ENCODE assay signal across 14 cellular contexts in the genomic region with DNA sequence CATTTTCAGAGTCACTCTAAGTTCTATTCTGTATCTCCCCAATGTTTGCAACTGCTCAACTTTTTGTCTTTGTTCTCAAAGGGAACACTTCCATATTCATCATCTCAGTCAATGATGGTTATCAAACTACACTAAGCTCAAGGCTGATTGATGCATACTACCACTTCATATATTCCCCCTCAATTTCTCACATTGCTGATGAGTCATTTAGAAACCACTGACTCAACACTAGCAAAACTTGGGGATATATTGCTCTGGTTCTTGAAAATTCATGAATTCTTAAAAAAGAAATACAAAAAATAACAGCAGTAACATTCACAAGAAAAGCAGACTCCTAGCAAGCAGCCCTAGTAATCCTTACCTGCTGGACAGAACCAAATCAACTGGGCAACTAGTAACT. TPM values are rescaled to one million over a fixed set of nuclear protein-coding genes. Genes with fewer than 3 reads are reported as not detected.
A peak's percentile ranks its signal among the peaks of the same experiment; 100 is the strongest.
DNase-seq lines count a peak whose midpoint lies in the region; ATAC-seq and TF ChIP-seq lines count a peak whose summit lies in the region.
"Had no signal": no experiment of that assay in that cellular context is flagged by ENCODE, and none has a peak within 500 bp of the region (broad histone marks: within the 10 kb centered on the region; RNA-seq: fewer than 3 reads in every experiment).

No MANE protein-coding gene starts in this region.

- peaks cover 29% of the 10 kb centered on the region for H3K9me3 Mint-ChIP-seq in activated T-helper 2 cell treated with anti-CD3 and anti-CD28 coated beads, Interferon-gamma antibody, Interleukin-2, Interleukin-4, amounts not matched to agents 10 μg/mL and 5 μg/mL and 100 μg/mL, durations not matched to agents 14 hours and 24 hours and 36 hours
- peaks cover 6% of the 10 kb centered on the region for H3K9me3 Mint-ChIP-seq in type B pancreatic cell

- H3K4me3 ChIP-seq in upper lobe of right lung: no peak overlapping the region
- H3K4me3 ChIP-seq: transverse colon had no signal

- intact Hi-C loops in activated T-helper 2 cell treated with anti-CD3 and anti-CD28 coated beads, Interferon-gamma antibody, Interleukin-2, Interleukin-4, amounts not matched to agents 10 μg/mL and 5 μg/mL and 100 μg/mL, durations not matched to agents 14 hours and 24 hours and 36 hours (cut with micrococcal nuclease): loop anchor here (1.0 to 10.0 kb wide), 4 partner anchors 37 to 1296 kb away; partner anchors contain the start of genes ABHD17B, ANXA1 and C9orf85
- intact Hi-C loops in upper lobe of right lung (cut with DNase I): no loop called here

- ATAC-seq in GM19438 (IDR thresholded peaks at IDR 0.05; ENCODE audit: low read depth, unreplicated experiment) (peak; percentile 66), HG03103 (IDR thresholded peaks at IDR 0.05; ENCODE audit: low read depth, unreplicated experiment) (peak; percentile 79), upper lobe of right lung (no peak)
- ATAC-seq: gastrocnemius medialis, T-helper 17 cell had no signal

- no peaks in the 10 kb centered on the region for H3K27me3 ChIP-seq in upper lobe of right lung
- H3K27me3 ChIP-seq: gastrocnemius medialis, transverse colon had no signal

- H3K27me3 Mint-ChIP-seq in activated T-helper 2 cell treated with anti-CD3 and anti-CD28 coated beads, Interferon-gamma antibody, Interleukin-2, Interleukin-4, amounts not matched to agents 10 μg/mL and 5 μg/mL and 100 μg/mL, durations not matched to agents 14 hours and 24 hours and 36 hours (ENCODE audit: low read depth): no peaks in the 10 kb centered on the region
- no peaks in the 10 kb centered on the region for H3K27me3 Mint-ChIP-seq in type B pancreatic cell
- H3K27me3 Mint-ChIP-seq: T-helper 17 cell had no signal

- H3K9me3 ChIP-seq in upper lobe of right lung: peaks cover 14% of the 10 kb centered on the region
- H3K9me3 ChIP-seq: gastrocnemius medialis had no signal

- TF ChIP-seq CTCF in GM10266 (IDR thresholded peaks at IDR 0.05; ENCODE audit: control insufficient read depth, insufficient read depth, low read depth, missing control alignments) (no peak), upper lobe of right lung (IDR thresholded peaks at IDR 0.05) (no peak), type B pancreatic cell (conservative IDR thresholded peaks at IDR 0.05) (no peak)

- H3K27ac Mint-ChIP-seq in activated T-helper 2 cell treated with anti-CD3 and anti-CD28 coated beads, Interferon-gamma antibody, Interleukin-2, Interleukin-4, amounts not matched to agents 10 μg/mL and 5 μg/mL and 100 μg/mL, durations not matched to agents 14 hours and 24 hours and 36 hours: peak overlapping the region; percentile 44
- no peak overlapping the region for H3K27ac Mint-ChIP-seq in type B pancreatic cell
- H3K27ac Mint-ChIP-seq: T-helper 17 cell had no signal

- H3K4me1 Mint-ChIP-seq in activated T-helper 2 cell treated with anti-CD3 and anti-CD28 coated beads, Interferon-gamma antibody, Interleukin-2, Interleukin-4, amounts not matched to agents 10 μg/mL and 5 μg/mL and 100 μg/mL, durations not matched to agents 14 hours and 24 hours and 36 hours (ENCODE audit: low read depth): peaks cover 29% of the 10 kb centered on the region
- no peaks in the 10 kb centered on the region for H3K4me1 Mint-ChIP-seq in type B pancreatic cell (ENCODE audit: unreplicated experiment)
- H3K4me1 Mint-ChIP-seq: T-helper 17 cell had no signal

- no peaks in the 10 kb centered on the region for H3K36me3 ChIP-seq in upper lobe of right lung

- no peak overlapping the region for H3K27ac ChIP-seq in upper lobe of right lung
- H3K27ac ChIP-seq: C4-2B, gastrocnemius medialis, transverse colon had no signal

- DNase-seq in GM10266 (ENCODE audit: extremely low spot score) (peak; percentile 11), upper lobe of right lung (no peak), type B pancreatic cell (ENCODE audit: extremely low spot score, unreplicated experiment) (no peak), SKM-1 treated with dmso at 0.1 percent for 144 hours (lab: John Stamatoyannopoulos, UW; ENCODE audit: unreplicated experiment) (no peak), NCI-H2196 (lab: John Stamatoyannopoulos, UW; ENCODE audit: unreplicated experiment) (no peak)
- no peak for DNase-seq in activated T-helper 2 cell treated with anti-CD3 and anti-CD28 coated beads, Interferon-gamma antibody, Interleukin-2, Interleukin-4, amounts not matched to agents 10 μg/mL and 5 μg/mL and 100 μg/mL, durations not matched to agents 14 hours and 24 hours and 36 hours (ENCODE audit: low spot score)
- DNase-seq: amniotic stem cell, gastrocnemius medialis, NCI-H1417 treated with DMSO at 0.1 percent for 48 hours, T-helper 17 cell, transverse colon had no signal

- no peaks in the 10 kb centered on the region for H3K4me1 ChIP-seq in upper lobe of right lung
- H3K4me1 ChIP-seq: gastrocnemius medialis, transverse colon had no signal

- H3K4me3 Mint-ChIP-seq in activated T-helper 2 cell treated with anti-CD3 and anti-CD28 coated beads, Interferon-gamma antibody, Interleukin-2, Interleukin-4, amounts not matched to agents 10 μg/mL and 5 μg/mL and 100 μg/mL, durations not matched to agents 14 hours and 24 hours and 36 hours (ENCODE audit: low read depth): no peak overlapping the region
- H3K4me3 Mint-ChIP-seq in type B pancreatic cell: no peak overlapping the region
- H3K4me3 Mint-ChIP-seq: T-helper 17 cell had no signal

- peaks cover 53% of the 10 kb centered on the region for H3K36me3 Mint-ChIP-seq in activated T-helper 2 cell treated with anti-CD3 and anti-CD28 coated beads, Interferon-gamma antibody, Interleukin-2, Interleukin-4, amounts not matched to agents 10 μg/mL and 5 μg/mL and 100 μg/mL, durations not matched to agents 14 hours and 24 hours and 36 hours (ENCODE audit: low read depth)
- H3K36me3 Mint-ChIP-seq in type B pancreatic cell: peaks cover 36% of the 10 kb centered on the region

RNA-seq across cellular contexts. Expression of gene ABHD17B, which starts 52.2 kb away (rescaled TPM):
- 17.4 and 21.6 TPM in 2 replicates for total RNA-seq in activated T-helper 2 cell treated with anti-CD3 and anti-CD28 coated beads, Interferon-gamma antibody, Interleukin-2, Interleukin-4, amounts not matched to agents 10 μg/mL and 5 μg/mL and 100 μg/mL, durations not matched to agents 14 hours and 24 hours and 36 hours
- total RNA-seq in upper lobe of right lung (14.3 TPM), type B pancreatic cell (ENCODE audit: low replicate concordance) (35.7 and 38.3 TPM in 2 replicates)

RNA-seq across cellular contexts. Expression of gene C9orf85, which starts 52.6 kb away (rescaled TPM):
- total RNA-seq in activated T-helper 2 cell treated with anti-CD3 and anti-CD28 coated beads, Interferon-gamma antibody, Interleukin-2, Interleukin-4, amounts not matched to agents 10 μg/mL and 5 μg/mL and 100 μg/mL, durations not matched to agents 14 hours and 24 hours and 36 hours: 8.3 and 9.8 TPM in 2 replicates
- total RNA-seq in upper lobe of right lung: 10.0 TPM
- total RNA-seq in type B pancreatic cell (ENCODE audit: low replicate concordance): 11.4 and 17.9 TPM in 2 replicates
